2 cellular contexts compared by ENCODE assay signal in the genomic region with DNA sequence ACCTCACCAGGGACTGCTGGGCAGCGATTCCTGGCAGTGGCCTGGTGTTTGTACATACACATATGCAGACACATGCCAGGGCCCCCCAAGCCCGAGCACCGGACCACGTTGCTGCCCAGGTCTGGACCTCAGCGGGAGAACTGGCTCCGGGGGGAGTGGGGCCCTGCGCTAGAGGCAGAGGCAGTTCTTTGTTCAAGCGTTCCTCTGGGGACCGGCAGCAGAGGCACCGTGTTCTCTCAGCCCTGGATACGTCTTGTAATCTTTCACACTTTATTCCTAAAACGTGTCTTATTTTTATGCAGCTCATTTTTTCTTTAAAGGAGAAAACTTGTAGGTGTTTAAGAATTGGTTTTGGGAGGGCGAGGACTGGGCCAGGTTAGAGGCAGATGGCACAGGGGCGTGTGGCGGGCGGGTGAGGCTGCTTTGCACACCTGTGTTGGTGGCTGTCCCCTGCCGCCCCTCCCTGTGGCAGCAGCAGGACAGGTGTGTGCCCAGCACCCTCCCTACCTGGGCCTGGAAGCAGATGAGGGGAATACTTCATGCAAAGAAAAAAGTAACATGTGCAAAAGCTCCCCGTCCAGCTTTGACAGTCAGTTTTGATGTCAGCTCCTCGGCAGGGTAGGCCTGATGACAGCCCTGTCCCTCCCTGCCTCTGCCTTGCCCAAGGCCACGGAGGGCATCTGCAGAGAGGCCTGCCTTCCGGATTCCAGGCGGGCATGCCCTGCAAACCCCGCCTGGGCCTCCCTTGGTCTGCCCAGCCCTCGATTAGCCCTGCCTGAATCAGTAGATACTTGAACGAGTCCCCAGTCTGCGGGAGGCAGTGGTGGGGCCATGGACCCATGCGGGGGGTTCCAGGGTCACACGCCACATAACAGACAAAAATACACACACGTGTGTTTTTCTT.
TF ChIP-seq lines count a peak whose summit lies in the region.

No MANE protein-coding gene starts in this region.

TF ChIP-seq in H1, 55 proteins besides CTCF, POLR2A, EP300 and RAD21:
- TF ChIP-seq SP1 (IDR thresholded peaks at IDR 0.05; ENCODE audit: low read depth, low read length) = no peak
- TF ChIP-seq KDM1A (IDR thresholded peaks at IDR 0.05; ENCODE audit: borderline replicate concordance, low read length) = no peak
- no peak for TF ChIP-seq SP4 (IDR thresholded peaks at IDR 0.05; ENCODE audit: low read length)
- no peak for TF ChIP-seq HDAC2 (IDR thresholded peaks at IDR 0.05; ENCODE audit: borderline replicate concordance in 1 of 2, low read depth in 2 of 2, low read length in 2 of 2)
- no peak for TF ChIP-seq TAF1 (IDR thresholded peaks at IDR 0.05; ENCODE audit: low read depth, low read length)
- no peak for TF ChIP-seq NANOG (IDR thresholded peaks at IDR 0.05; ENCODE audit: insufficient read depth, low read depth, low read length, poor library complexity, severe bottlenecking)
- no peak for TF ChIP-seq YY1 (IDR thresholded peaks at IDR 0.05; ENCODE audit: low read depth, low read length)
- TF ChIP-seq CHD2 (IDR thresholded peaks at IDR 0.05; ENCODE audit: low read length) = no peak
- TF ChIP-seq, protein P1, sequence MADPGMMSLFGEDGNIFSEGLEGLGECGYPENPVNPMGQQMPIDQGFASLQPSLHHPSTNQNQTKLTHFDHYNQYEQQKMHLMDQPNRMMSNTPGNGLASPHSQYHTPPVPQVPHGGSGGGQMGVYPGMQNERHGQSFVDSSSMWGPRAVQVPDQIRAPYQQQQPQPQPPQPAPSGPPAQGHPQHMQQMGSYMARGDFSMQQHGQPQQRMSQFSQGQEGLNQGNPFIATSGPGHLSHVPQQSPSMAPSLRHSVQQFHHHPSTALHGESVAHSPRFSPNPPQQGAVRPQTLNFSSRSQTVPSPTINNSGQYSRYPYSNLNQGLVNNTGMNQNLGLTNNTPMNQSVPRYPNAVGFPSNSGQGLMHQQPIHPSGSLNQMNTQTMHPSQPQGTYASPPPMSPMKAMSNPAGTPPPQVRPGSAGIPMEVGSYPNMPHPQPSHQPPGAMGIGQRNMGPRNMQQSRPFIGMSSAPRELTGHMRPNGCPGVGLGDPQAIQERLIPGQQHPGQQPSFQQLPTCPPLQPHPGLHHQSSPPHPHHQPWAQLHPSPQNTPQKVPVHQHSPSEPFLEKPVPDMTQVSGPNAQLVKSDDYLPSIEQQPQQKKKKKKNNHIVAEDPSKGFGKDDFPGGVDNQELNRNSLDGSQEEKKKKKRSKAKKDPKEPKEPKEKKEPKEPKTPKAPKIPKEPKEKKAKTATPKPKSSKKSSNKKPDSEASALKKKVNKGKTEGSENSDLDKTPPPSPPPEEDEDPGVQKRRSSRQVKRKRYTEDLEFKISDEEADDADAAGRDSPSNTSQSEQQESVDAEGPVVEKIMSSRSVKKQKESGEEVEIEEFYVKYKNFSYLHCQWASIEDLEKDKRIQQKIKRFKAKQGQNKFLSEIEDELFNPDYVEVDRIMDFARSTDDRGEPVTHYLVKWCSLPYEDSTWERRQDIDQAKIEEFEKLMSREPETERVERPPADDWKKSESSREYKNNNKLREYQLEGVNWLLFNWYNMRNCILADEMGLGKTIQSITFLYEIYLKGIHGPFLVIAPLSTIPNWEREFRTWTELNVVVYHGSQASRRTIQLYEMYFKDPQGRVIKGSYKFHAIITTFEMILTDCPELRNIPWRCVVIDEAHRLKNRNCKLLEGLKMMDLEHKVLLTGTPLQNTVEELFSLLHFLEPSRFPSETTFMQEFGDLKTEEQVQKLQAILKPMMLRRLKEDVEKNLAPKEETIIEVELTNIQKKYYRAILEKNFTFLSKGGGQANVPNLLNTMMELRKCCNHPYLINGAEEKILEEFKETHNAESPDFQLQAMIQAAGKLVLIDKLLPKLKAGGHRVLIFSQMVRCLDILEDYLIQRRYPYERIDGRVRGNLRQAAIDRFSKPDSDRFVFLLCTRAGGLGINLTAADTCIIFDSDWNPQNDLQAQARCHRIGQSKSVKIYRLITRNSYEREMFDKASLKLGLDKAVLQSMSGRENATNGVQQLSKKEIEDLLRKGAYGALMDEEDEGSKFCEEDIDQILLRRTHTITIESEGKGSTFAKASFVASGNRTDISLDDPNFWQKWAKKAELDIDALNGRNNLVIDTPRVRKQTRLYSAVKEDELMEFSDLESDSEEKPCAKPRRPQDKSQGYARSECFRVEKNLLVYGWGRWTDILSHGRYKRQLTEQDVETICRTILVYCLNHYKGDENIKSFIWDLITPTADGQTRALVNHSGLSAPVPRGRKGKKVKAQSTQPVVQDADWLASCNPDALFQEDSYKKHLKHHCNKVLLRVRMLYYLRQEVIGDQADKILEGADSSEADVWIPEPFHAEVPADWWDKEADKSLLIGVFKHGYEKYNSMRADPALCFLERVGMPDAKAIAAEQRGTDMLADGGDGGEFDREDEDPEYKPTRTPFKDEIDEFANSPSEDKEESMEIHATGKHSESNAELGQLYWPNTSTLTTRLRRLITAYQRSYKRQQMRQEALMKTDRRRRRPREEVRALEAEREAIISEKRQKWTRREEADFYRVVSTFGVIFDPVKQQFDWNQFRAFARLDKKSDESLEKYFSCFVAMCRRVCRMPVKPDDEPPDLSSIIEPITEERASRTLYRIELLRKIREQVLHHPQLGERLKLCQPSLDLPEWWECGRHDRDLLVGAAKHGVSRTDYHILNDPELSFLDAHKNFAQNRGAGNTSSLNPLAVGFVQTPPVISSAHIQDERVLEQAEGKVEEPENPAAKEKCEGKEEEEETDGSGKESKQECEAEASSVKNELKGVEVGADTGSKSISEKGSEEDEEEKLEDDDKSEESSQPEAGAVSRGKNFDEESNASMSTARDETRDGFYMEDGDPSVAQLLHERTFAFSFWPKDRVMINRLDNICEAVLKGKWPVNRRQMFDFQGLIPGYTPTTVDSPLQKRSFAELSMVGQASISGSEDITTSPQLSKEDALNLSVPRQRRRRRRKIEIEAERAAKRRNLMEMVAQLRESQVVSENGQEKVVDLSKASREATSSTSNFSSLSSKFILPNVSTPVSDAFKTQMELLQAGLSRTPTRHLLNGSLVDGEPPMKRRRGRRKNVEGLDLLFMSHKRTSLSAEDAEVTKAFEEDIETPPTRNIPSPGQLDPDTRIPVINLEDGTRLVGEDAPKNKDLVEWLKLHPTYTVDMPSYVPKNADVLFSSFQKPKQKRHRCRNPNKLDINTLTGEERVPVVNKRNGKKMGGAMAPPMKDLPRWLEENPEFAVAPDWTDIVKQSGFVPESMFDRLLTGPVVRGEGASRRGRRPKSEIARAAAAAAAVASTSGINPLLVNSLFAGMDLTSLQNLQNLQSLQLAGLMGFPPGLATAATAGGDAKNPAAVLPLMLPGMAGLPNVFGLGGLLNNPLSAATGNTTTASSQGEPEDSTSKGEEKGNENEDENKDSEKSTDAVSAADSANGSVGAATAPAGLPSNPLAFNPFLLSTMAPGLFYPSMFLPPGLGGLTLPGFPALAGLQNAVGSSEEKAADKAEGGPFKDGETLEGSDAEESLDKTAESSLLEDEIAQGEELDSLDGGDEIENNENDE (IDR thresholded peaks at IDR 0.05; ENCODE audit: insufficient replicate concordance, low read length) = no peak

TF ChIP-seq in HepG2, 621 proteins besides CTCF, POLR2A, EP300 and RAD21:
- TF ChIP-seq ZNF329 (CRISPR knock-in tag; IDR thresholded peaks at IDR 0.05; ENCODE audit: low read depth) = no peak
- TF ChIP-seq AGO2 (optimal IDR thresholded peaks at IDR 0.05; ENCODE audit: low read depth, low read length) = peak; percentile 46
